Comparison of ENCODE assay signal across 8 cellular contexts in genomic region chr2:39243469-39244123, GRCh38. TPM values are rescaled to one million over a fixed set of nuclear protein-coding genes. Genes with fewer than 3 reads are reported as not detected.
DNase-seq lines count a peak whose midpoint lies in the region; ATAC-seq and TF ChIP-seq lines count a peak whose summit lies in the region.
"Had no signal": no experiment of that assay in that cellular context is flagged by ENCODE, and none has a peak within 500 bp of the region (broad histone marks: within the 10 kb centered on the region; RNA-seq: fewer than 3 reads in every experiment).

CDKL4 (minus strand) TSS chr2:39243970.

- no peaks in the 10 kb centered on the region for H3K9me3 Mint-ChIP-seq in activated B cell treated with CpG ODN at 0.5 μM for 24 hours

- peak; percentile 74 for ATAC-seq in HG03025 (IDR thresholded peaks at IDR 0.05; ENCODE audit: low FRiP score, unreplicated experiment)
- peak; percentile 81 for ATAC-seq in activated B cell treated with CpG ODN at 0.5 μM for 24 hours (ENCODE audit: low read depth)
- ATAC-seq in GM21528 (IDR thresholded peaks at IDR 0.05; ENCODE audit: low FRiP score, unreplicated experiment): no peak
- no peak for ATAC-seq in HG03039 (IDR thresholded peaks at IDR 0.05; ENCODE audit: unreplicated experiment)

- peak within 1 kb of the TSS; percentile 33 for H3K4me3 ChIP-seq in epithelial cell of esophagus (ENCODE audit: low read length)
- H3K4me3 ChIP-seq in skeletal muscle cell (ENCODE audit: low read depth, low read length): peak within 1 kb of the TSS; percentile 34
- H3K4me3 ChIP-seq: cardiac muscle cell had no signal

- H3K36me3 Mint-ChIP-seq in activated B cell treated with CpG ODN at 0.5 μM for 24 hours (ENCODE audit: low read depth): no peaks in the 10 kb centered on the region

- H3K4me1 Mint-ChIP-seq in activated B cell treated with CpG ODN at 0.5 μM for 24 hours: peaks cover 23% of the 10 kb centered on the region

- CTCF ChIA-PET in activated B cell treated with CpG ODN at 0.5 μM for 24 hours (lab: Charles Lee): no interaction called here

- H3K27me3 Mint-ChIP-seq in activated B cell treated with CpG ODN at 0.5 μM for 24 hours: no peaks in the 10 kb centered on the region

- DNase-seq in activated B cell treated with CpG ODN at 0.5 μM for 24 hours (peak; percentile 47), epithelial cell of esophagus (ENCODE audit: low read depth) (peak; percentile 27), skeletal muscle cell (ENCODE audit: low read depth) (no peak), OCI-M1 (lab: John Stamatoyannopoulos, UW) (no peak)

- peak within 1 kb of the TSS; percentile 35 for H3K27ac Mint-ChIP-seq in activated B cell treated with CpG ODN at 0.5 μM for 24 hours

- TF ChIP-seq CTCF in activated B cell treated with CpG ODN at 0.5 μM for 24 hours (IDR thresholded peaks at IDR 0.05) (no peak), epithelial cell of esophagus (IDR thresholded peaks at IDR 0.05; ENCODE audit: insufficient read depth, low read depth, low read length, missing control alignments) (no peak)

- POLR2A ChIA-PET in activated B cell treated with CpG ODN at 0.5 μM for 24 hours (lab: Charles Lee): no interaction called here

- peak within 1 kb of the TSS; percentile 87 for H3K4me3 Mint-ChIP-seq in activated B cell treated with CpG ODN at 0.5 μM for 24 hours

- intact Hi-C loops in activated B cell treated with CpG ODN at 0.5 μM for 24 hours (cut with micrococcal nuclease): no loop called here

RNA-seq across cellular contexts. Expression of gene CDKL4, which starts in this region (rescaled TPM):
- total RNA-seq in activated B cell treated with CpG ODN at 0.5 μM for 24 hours: 0.24 TPM in 1 of 2 replicates, not detected in the other

Comparison
In these comparisons a context has a peak if more than half of its experiments do, and no peak if none do; other contexts are left out.
1. Peak in DNase-seq and ATAC-seq in activated B cell treated with CpG ODN at 0.5 μM for 24 hours; RNA of the gene not detected or under 1 TPM.